ENCODE assay signal across 30 cellular contexts in genomic region chr18:3124822-3125221, GRCh38.
DNase-seq lines count a peak whose midpoint lies in the region; ATAC-seq, FAIRE-seq and TF ChIP-seq lines count a peak whose summit lies in the region.
"Had no signal": no experiment of that assay in that cellular context is flagged by ENCODE, and none has a peak within 500 bp of the region (broad histone marks: within the 10 kb centered on the region; RNA-seq: fewer than 3 reads in every experiment).

No MANE protein-coding gene starts in this region.

- intact Hi-C loops in activated CD4-positive, alpha-beta T cell treated with anti-CD3 and anti-CD28 coated beads, Interleukin-2, amount 10 ng/mL, durations not matched to agents 24 days and 14 days (cut with micrococcal nuclease): loop anchor here (5.0 kb wide), 1 partner anchor 113 kb away; the partner anchor contains the start of gene LPIN2
- intact Hi-C loops in natural killer cell (cut with micrococcal nuclease): no loop called here

- H3K9me3 Mint-ChIP-seq in activated CD4-positive, alpha-beta T cell treated with anti-CD3 and anti-CD28 coated beads, Interleukin-2, amount 10 ng/mL, durations not matched to agents 24 days and 14 days: no peaks in the 10 kb centered on the region
- no peaks in the 10 kb centered on the region for H3K9me3 Mint-ChIP-seq in natural killer cell
- H3K9me3 Mint-ChIP-seq: CD4-positive, alpha-beta T cell; CD8-positive, alpha-beta T cell had no signal

- peak; percentile 39 for DNase-seq in activated CD4-positive, alpha-beta T cell treated with anti-CD3 and anti-CD28 coated beads, Interleukin-2, amount 10 ng/mL, durations not matched to agents 24 days and 14 days
- no peak for DNase-seq in activated CD4-positive, alpha-beta T cell treated with anti-CD3 and anti-CD28 coated beads for 1 hour
- DNase-seq in D721Med (ENCODE audit: insufficient read length, low spot score) (no peak), urothelium cell line (ENCODE audit: low spot score) (no peak), NCI-H1694 treated with DMSO at 0.1 percent for 48 hours (lab: John Stamatoyannopoulos, UW) (no peak), natural killer cell (no peak)
- DNase-seq: 8988T; ACHN; AML-193; BE2C; C1 segment of cervical spinal cord; Caco-2; Calu3; CD4-positive, alpha-beta memory T cell; CD4-positive, alpha-beta T cell; CD4-positive, CD25-positive, alpha-beta regulatory T cell; CD8-positive, alpha-beta memory T cell; CD8-positive, alpha-beta T cell; COR-L47; DMS 273 treated with DMSO at 0.1 percent for 48 hours; DMS153; DMS53; DMS79; DMS79 treated with DMSO at 0.1 percent for 48 hours; DND-41; EL had no signal

- FAIRE-seq in D721Med (lab: Jason Lieb, UNC) (peak; percentile 74), urothelium cell line (lab: Jason Lieb, UNC) (peak; percentile 13)
- FAIRE-seq: A204.1, A549 had no signal

- H3K27ac Mint-ChIP-seq in activated CD4-positive, alpha-beta T cell treated with anti-CD3 and anti-CD28 coated beads, Interleukin-2, amount 10 ng/mL, durations not matched to agents 24 days and 14 days: no peak overlapping the region
- H3K27ac Mint-ChIP-seq in natural killer cell: no peak overlapping the region
- H3K27ac Mint-ChIP-seq: B cell; CD14-positive monocyte; CD4-positive, alpha-beta memory T cell; CD4-positive, alpha-beta T cell; CD4-positive, CD25-positive, alpha-beta regulatory T cell; CD8-positive, alpha-beta memory T cell; CD8-positive, alpha-beta T cell had no signal

- ATAC-seq in natural killer cell: no peak
- ATAC-seq: A549; CD8-positive, alpha-beta T cell had no signal

- H3K4me1 Mint-ChIP-seq in activated CD4-positive, alpha-beta T cell treated with anti-CD3 and anti-CD28 coated beads, Interleukin-2, amount 10 ng/mL, durations not matched to agents 24 days and 14 days: peaks cover 9% of the 10 kb centered on the region
- peaks cover 7 to 8% of the 10 kb centered on the region in 2 donors for H3K4me1 Mint-ChIP-seq in natural killer cell

- no peak overlapping the region for H3K4me3 Mint-ChIP-seq in activated CD4-positive, alpha-beta T cell treated with anti-CD3 and anti-CD28 coated beads, Interleukin-2, amount 10 ng/mL, durations not matched to agents 24 days and 14 days
- no peak overlapping the region for H3K4me3 Mint-ChIP-seq in natural killer cell
- H3K4me3 Mint-ChIP-seq: B cell; CD14-positive monocyte; CD4-positive, alpha-beta memory T cell; CD4-positive, alpha-beta T cell; CD4-positive, CD25-positive, alpha-beta regulatory T cell; CD8-positive, alpha-beta memory T cell; CD8-positive, alpha-beta T cell had no signal

- no peak for TF ChIP-seq CTCF in D721Med (IDR thresholded peaks at IDR 0.05; ENCODE audit: insufficient read depth, missing control alignments)
- TF ChIP-seq CTCF in natural killer cell (IDR thresholded peaks at IDR 0.05): no peak

- peaks cover 2% of the 10 kb centered on the region for H3K36me3 Mint-ChIP-seq in activated CD4-positive, alpha-beta T cell treated with anti-CD3 and anti-CD28 coated beads, Interleukin-2, amount 10 ng/mL, durations not matched to agents 24 days and 14 days (ENCODE audit: low read depth)
- H3K36me3 Mint-ChIP-seq in natural killer cell: no peaks in the 10 kb centered on the region
- H3K36me3 Mint-ChIP-seq: CD14-positive monocyte had no signal

- H3K27me3 Mint-ChIP-seq in activated CD4-positive, alpha-beta T cell treated with anti-CD3 and anti-CD28 coated beads, Interleukin-2, amount 10 ng/mL, durations not matched to agents 24 days and 14 days: no peaks in the 10 kb centered on the region
- peaks cover 0 to 3% of the 10 kb centered on the region in 2 donors for H3K27me3 Mint-ChIP-seq in natural killer cell (ENCODE audit: low read depth in 2 of 2)
- H3K27me3 Mint-ChIP-seq: B cell; CD4-positive, alpha-beta memory T cell; CD4-positive, alpha-beta T cell had no signal
